29 cellular contexts compared by ENCODE assay signal in genomic region chr3:43028678-43029490, GRCh38. TPM values are rescaled to one million over a fixed set of nuclear protein-coding genes. Genes with fewer than 3 reads are reported as not detected.
DNase-seq lines count a peak whose midpoint lies in the region; ATAC-seq, FAIRE-seq and TF ChIP-seq lines count a peak whose summit lies in the region.
"Had no signal": no experiment of that assay in that cellular context is flagged by ENCODE, and none has a peak within 500 bp of the region (broad histone marks: within the 10 kb centered on the region; RNA-seq: fewer than 3 reads in every experiment).

No MANE protein-coding gene starts in this region.

- no peak for TF ChIP-seq EP300 in HepG2 (IDR thresholded peaks at IDR 0.05; ENCODE audit: low read depth in 2 of 2, low read length in 2 of 2)
- TF ChIP-seq EP300 in HepG2 (CRISPR knock-in tag; IDR thresholded peaks at IDR 0.05; ENCODE audit: borderline replicate concordance) = no peak

- no peaks in the 10 kb centered on the region for H3K4me1 ChIP-seq in RWPE2 (ENCODE audit: insufficient read depth, poor library complexity, severe bottlenecking)
- H3K4me1 ChIP-seq in HepG2 (ENCODE audit: insufficient read depth, low read length) = peaks cover 5% of the 10 kb centered on the region
- peaks cover 9% of the 10 kb centered on the region for H3K4me1 ChIP-seq in vagina
- H3K4me1 ChIP-seq: Peyer's patch had no signal

- TF ChIP-seq CTCF in RWPE2 (IDR thresholded peaks at IDR 0.05; ENCODE audit: poor library complexity, severe bottlenecking) (no peak), HepG2 (CRISPR knock-in tag; IDR thresholded peaks at IDR 0.05) (no peak), vagina (IDR thresholded peaks at IDR 0.05) (no peak), D721Med (IDR thresholded peaks at IDR 0.05; ENCODE audit: insufficient read depth, missing control alignments) (no peak)

- H3K27ac Mint-ChIP-seq in activated CD8-positive, alpha-beta memory T cell treated with anti-CD3 and anti-CD28 coated beads, Interleukin-2, amount 10 ng/mL, durations not matched to agents 7 days and 5 days = no peak overlapping the region

- H3K9ac ChIP-seq in HepG2 (ENCODE audit: insufficient read depth, low read depth, low read length) = no peak overlapping the region

- FAIRE-seq in HepG2 (lab: Jason Lieb, UNC) (no peak), D721Med (lab: Jason Lieb, UNC) (no peak)
- FAIRE-seq: bronchial epithelial cell, GM18507 had no signal

- peak; percentile 33 for DNase-seq in activated CD8-positive, alpha-beta memory T cell treated with anti-CD3 and anti-CD28 coated beads, Interleukin-2, amount 10 ng/mL, durations not matched to agents 7 days and 5 days
- DNase-seq in activated CD8-positive, alpha-beta memory T cell treated with anti-CD3 and anti-CD28 coated beads, Interleukin-2, amount 50 U/mL, for 48 hours = no peak
- DNase-seq in RWPE2 (ENCODE audit: low spot score) (no peak), HepG2 (ENCODE audit: low spot score) (peak; percentile 28), vagina (ENCODE audit: extremely low spot score in 2 of 2) (peak; percentile 70 to 81), T-helper 9 cell (no peak), D721Med (ENCODE audit: insufficient read length, low spot score) (no peak)
- DNase-seq: 8988T; activated CD4-positive, alpha-beta T cell treated with anti-CD3 and anti-CD28 coated beads for 48 hours; anterior cingulate cortex; H9; Kasumi-1; left ventricle myocardium superior; midbrain; naive B cell; NCI-H146; NCI-H345; Peyer's patch; stimulated activated CD4-positive, alpha-beta T cell treated with anti-CD3 and anti-CD28 coated beads, Interleukin-4, amount 100 ng/mL, for 24 hours; SW 1271; T1000 had no signal

- H3K36me3 Mint-ChIP-seq in activated CD8-positive, alpha-beta memory T cell treated with anti-CD3 and anti-CD28 coated beads, Interleukin-2, amount 10 ng/mL, durations not matched to agents 7 days and 5 days = no peaks in the 10 kb centered on the region
- H3K36me3 Mint-ChIP-seq: activated naive CD4-positive, alpha-beta T cell treated with anti-CD3 and anti-CD28 coated beads, Interleukin-2, amount 50 U/mL, for 72 hours; naive B cell had no signal

- H3K79me2 ChIP-seq in HepG2 (ENCODE audit: insufficient read depth, low read length) = no peaks in the 10 kb centered on the region

- H4K20me1 ChIP-seq in HepG2 (ENCODE audit: insufficient read depth, low read length) = no peaks in the 10 kb centered on the region

- H3K27me3 ChIP-seq in RWPE2 (ENCODE audit: insufficient read depth, poor library complexity, severe bottlenecking) (no peaks in the 10 kb centered on the region), HepG2 (ENCODE audit: control insufficient read depth in 1 of 2, insufficient read depth in 2 of 2, low read length in 2 of 2) (peaks cover 0 to 18% of the 10 kb centered on the region in 2 experiments; a peak in 2 of 5 replicates), vagina (no peaks in the 10 kb centered on the region)
- H3K27me3 ChIP-seq: Peyer's patch, tibial nerve had no signal

- no peak for TF ChIP-seq RAD21 in HepG2 (CRISPR knock-in tag; IDR thresholded peaks at IDR 0.05)

- TF ChIP-seq POLR2A in HepG2 (IDR thresholded peaks at IDR 0.05; ENCODE audit: insufficient read depth in 1 of 2, low read depth in 2 of 2, low read length in 2 of 2) (no peak), vagina (IDR thresholded peaks at IDR 0.05) (no peak)

- H3K4me3 ChIP-seq in RWPE2 (ENCODE audit: severe bottlenecking) (no peak overlapping the region), HepG2 (replicated peaks in 1 of 3; ENCODE audit: insufficient read depth in 1 of 3, low read depth in 2 of 3, low read length in 3 of 3) (no peak overlapping the region), vagina (no peak overlapping the region)
- H3K4me3 ChIP-seq: Peyer's patch, tibial nerve had no signal

- in situ Hi-C loops in HepG2 (cut with HindIII; ENCODE audit: extremely low pct_ligation_motif_present, low pct_unique_long_range_greater_than_20kb) = no loop called here

- H3K27me3 Mint-ChIP-seq in activated CD8-positive, alpha-beta memory T cell treated with anti-CD3 and anti-CD28 coated beads, Interleukin-2, amount 10 ng/mL, durations not matched to agents 7 days and 5 days = no peaks in the 10 kb centered on the region

- whole genome bisulfite sequencing in HepG2 (ENCODE audit: low lambda C conversion rate) = 38% methylated on average over 6 of the region's 6 CpGs

- no peak overlapping the region for H3K4me2 ChIP-seq in HepG2 (ENCODE audit: low read depth, low read length)

- intact Hi-C loops in HepG2 (cut with micrococcal nuclease; ENCODE audit: unreplicated experiment) (no loop called here), vagina (cut with DNase I) (no loop called here)

- H3K27ac ChIP-seq in RWPE2 (ENCODE audit: poor library complexity, severe bottlenecking) = no peak overlapping the region
- H3K27ac ChIP-seq in HepG2 (ENCODE audit: extremely low read length, insufficient read depth, low read length) = no peak overlapping the region
- no peak overlapping the region for H3K27ac ChIP-seq in vagina
- H3K27ac ChIP-seq: C4-2B, epithelial cell of prostate, Peyer's patch, tibial nerve, VCaP had no signal

- H3K36me3 ChIP-seq in RWPE2 (ENCODE audit: low read depth) (no peaks in the 10 kb centered on the region), HepG2 (replicated peaks in 1 of 2; ENCODE audit: control insufficient read depth in 1 of 2, insufficient read depth in 2 of 2, low read length in 2 of 2) (no peaks in the 10 kb centered on the region), vagina (no peaks in the 10 kb centered on the region)
- H3K36me3 ChIP-seq: Peyer's patch had no signal

- BruUV-seq in HepG2 (replicated peaks; lab: Mats Ljungman, UMichigan) = no TSS peak

- H3K4me3 Mint-ChIP-seq in activated CD8-positive, alpha-beta memory T cell treated with anti-CD3 and anti-CD28 coated beads, Interleukin-2, amount 10 ng/mL, durations not matched to agents 7 days and 5 days = no peak overlapping the region
- H3K4me3 Mint-ChIP-seq: H9, naive B cell had no signal

- CTCF ChIA-PET in activated CD8-positive, alpha-beta memory T cell treated with anti-CD3 and anti-CD28 coated beads, Interleukin-2, amount 10 ng/mL, durations not matched to agents 7 days and 5 days (lab: Charles Lee) = no interaction called here
- CTCF ChIA-PET in HepG2 (lab: Yijun Ruan, JAX; ENCODE audit: low intra/inter-chr PET ratio, low total read pairs) = no interaction called here

- POLR2A ChIA-PET in HepG2 (lab: Yijun Ruan, JAX) = no interaction called here

- H3K4me1 Mint-ChIP-seq in activated CD8-positive, alpha-beta memory T cell treated with anti-CD3 and anti-CD28 coated beads, Interleukin-2, amount 10 ng/mL, durations not matched to agents 7 days and 5 days = peaks cover 10% of the 10 kb centered on the region

- no peaks in the 10 kb centered on the region for H3K9me3 Mint-ChIP-seq in activated CD8-positive, alpha-beta memory T cell treated with anti-CD3 and anti-CD28 coated beads, Interleukin-2, amount 10 ng/mL, durations not matched to agents 7 days and 5 days (ENCODE audit: low read depth)
- H3K9me3 Mint-ChIP-seq: activated naive CD4-positive, alpha-beta T cell treated with anti-CD3 and anti-CD28 coated beads, Interleukin-2, amount 50 U/mL, for 72 hours; naive B cell had no signal

- H3K9me3 ChIP-seq in RWPE2 (ENCODE audit: severe bottlenecking) = no peaks in the 10 kb centered on the region
- no peaks in the 10 kb centered on the region for H3K9me3 ChIP-seq in HepG2 (ENCODE audit: low read length)
- no peaks in the 10 kb centered on the region for H3K9me3 ChIP-seq in vagina
- H3K9me3 ChIP-seq: Peyer's patch, tibial nerve had no signal

- no peak for ATAC-seq in activated CD8-positive, alpha-beta memory T cell treated with anti-CD3 and anti-CD28 coated beads, Interleukin-2, amount 10 ng/mL, durations not matched to agents 7 days and 5 days
- 0 out of 3 replicates have a peak, but pooled peaks have one; percentile 19 for ATAC-seq in RWPE2 (ENCODE audit: low read depth)
- ATAC-seq in HepG2 = peak; percentile 63; the same call in 2 of the 3 replicates
- no peak for ATAC-seq in HG03565 (IDR thresholded peaks at IDR 0.05; ENCODE audit: unreplicated experiment)
- ATAC-seq: activated naive CD4-positive, alpha-beta T cell treated with anti-CD3 and anti-CD28 coated beads, Interleukin-2, amount 50 U/mL, for 72 hours; left ventricle myocardium superior had no signal

- H2AFZ ChIP-seq in HepG2 (ENCODE audit: low read length) = no peak overlapping the region

TF ChIP-seq in HepG2, 621 proteins besides CTCF, POLR2A, EP300 and RAD21:
- peak; percentile 89 for TF ChIP-seq FOSL2 (CRISPR knock-in tag; IDR thresholded peaks at IDR 0.05)
- no peak for TF ChIP-seq ZNF775 (CRISPR knock-in tag; IDR thresholded peaks at IDR 0.05; ENCODE audit: borderline replicate concordance)

RNA-seq across cellular contexts. Expression of gene GASK1A, which starts 49.8 kb away (rescaled TPM):
- not detected for total RNA-seq in activated CD8-positive, alpha-beta memory T cell treated with anti-CD3 and anti-CD28 coated beads, Interleukin-2, amount 10 ng/mL, durations not matched to agents 7 days and 5 days
- total RNA-seq in HepG2 (2016; rRNA removed; fragmentation: Illumina TruSeq; extraction: Trizol) (not detected in 2 replicates), vagina (10.6 TPM)
- total RNA-seq in HepG2 (2016; cell fraction: cytosol; rRNA removed; fragmentation: Illumina TruSeq; extraction: Trizol; ENCODE audit: low read depth) = not detected in 2 replicates
- total RNA-seq in HepG2 (2016; cell fraction: insoluble cytoplasmic fraction; rRNA removed; fragmentation: Illumina TruSeq; extraction: Trizol) = not detected in 2 replicates
- not detected in 2 replicates for total RNA-seq in HepG2 (2016; cell fraction: membrane; rRNA removed; fragmentation: Illumina TruSeq; extraction: Trizol)
- not detected in 2 replicates for total RNA-seq in HepG2 (2016; cell fraction: nucleus; rRNA removed; fragmentation: Illumina TruSeq; extraction: Trizol)
- not detected in 2 replicates for polyA plus RNA-seq in HepG2 (2011; rRNA removed)
- not detected in 2 replicates for polyA plus RNA-seq in HepG2 (2011; cell fraction: cytosol; rRNA removed)
- not detected in 2 replicates for polyA plus RNA-seq in HepG2 (2011; cell fraction: nucleus; rRNA removed)
- not detected in 2 replicates for polyA plus RNA-seq in HepG2 (2012)
- not detected in 2 replicates for polyA plus RNA-seq in HepG2 (2016; cell fraction: cytosol; fragmentation: Illumina TruSeq; extraction: Trizol; ENCODE audit: low read depth)
- not detected in 2 replicates for polyA plus RNA-seq in HepG2 (2016; cell fraction: insoluble cytoplasmic fraction; fragmentation: Illumina TruSeq; extraction: Trizol; ENCODE audit: low read depth)
- not detected in 2 replicates for polyA plus RNA-seq in HepG2 (2016; cell fraction: membrane; fragmentation: Illumina TruSeq; extraction: Trizol; ENCODE audit: low read depth)
- polyA plus RNA-seq in HepG2 (2016; cell fraction: nucleus; fragmentation: Illumina TruSeq; extraction: Trizol; ENCODE audit: insufficient read depth, low read depth) = not detected in 2 replicates
- not detected in 2 replicates for polyA minus RNA-seq in HepG2 (2011; rRNA and poly(A)+ RNA removed; ENCODE audit: low replicate concordance)
- not detected in 2 replicates for polyA minus RNA-seq in HepG2 (2011; cell fraction: cytosol; rRNA and poly(A)+ RNA removed)
- polyA minus RNA-seq in HepG2 (2011; cell fraction: nucleus; rRNA and poly(A)+ RNA removed) = not detected in 2 replicates
- total RNA-seq: activated naive CD4-positive, alpha-beta T cell treated with anti-CD3 and anti-CD28 coated beads, Interleukin-2, amount 50 U/mL, for 72 hours had no signal

Comparison
In these comparisons a context has a peak if more than half of its experiments do, and no peak if none do; other contexts are left out.
1. DNase-seq: peak in activated CD8-positive, alpha-beta memory T cell treated with anti-CD3 and anti-CD28 coated beads, Interleukin-2, amount 10 ng/mL, durations not matched to agents 7 days and 5 days (single experiment), HepG2 (single experiment) and vagina (2 of 2); none in activated CD8-positive, alpha-beta memory T cell treated with anti-CD3 and anti-CD28 coated beads, Interleukin-2, amount 50 U/mL, for 48 hours (single experiment), RWPE2 (single experiment), T-helper 9 cell (single experiment) and D721Med (single experiment).
2. ATAC-seq: peak in RWPE2 (single experiment) and HepG2 (single experiment); none in activated CD8-positive, alpha-beta memory T cell treated with anti-CD3 and anti-CD28 coated beads, Interleukin-2, amount 10 ng/mL, durations not matched to agents 7 days and 5 days (single experiment) and HG03565 (single experiment).
3. RNA of gene GASK1A, which starts 49.8 kb away (total RNA-seq): 10.6 TPM in vagina (single experiment); not detected in activated CD8-positive, alpha-beta memory T cell treated with anti-CD3 and anti-CD28 coated beads, Interleukin-2, amount 10 ng/mL, durations not matched to agents 7 days and 5 days and not detected in HepG2; every median in the first group is over 10 times any median in the second.